In genomic region chr7:40887099-40887498, GRCh38 we compare ENCODE assay signal across 26 cellular contexts.
DNase-seq lines count a peak whose midpoint lies in the region; ATAC-seq, FAIRE-seq and TF ChIP-seq lines count a peak whose summit lies in the region.
"Had no signal": no experiment of that assay in that cellular context is flagged by ENCODE, and none has a peak within 500 bp of the region (broad histone marks: within the 10 kb centered on the region; RNA-seq: fewer than 3 reads in every experiment).

No MANE protein-coding gene starts in this region.

- no peak overlapping the region for H3K14ac ChIP-seq in mesenchymal stem cell (ENCODE audit: low read length in 2 of 2)

- H2BK12ac ChIP-seq in mesenchymal stem cell (ENCODE audit: low read length in 2 of 2): no peak overlapping the region

- no peaks in the 10 kb centered on the region for H3K79me2 ChIP-seq in PC-3 (ENCODE audit: low read length)

- H4K91ac ChIP-seq in mesenchymal stem cell (ENCODE audit: low read length): no peak overlapping the region

- H3K27ac ChIP-seq in PC-3 (ENCODE audit: low read length) (no peak overlapping the region), mesenchymal stem cell (ENCODE audit: low read length, poor library complexity, severe bottlenecking) (no peak overlapping the region)
- H3K27ac ChIP-seq: esophagus muscularis mucosa, Peyer's patch, sigmoid colon, suprapubic skin had no signal

- H4K8ac ChIP-seq in mesenchymal stem cell (ENCODE audit: low read length): no peak overlapping the region

- H3K18ac ChIP-seq in mesenchymal stem cell (ENCODE audit: low read depth in 1 of 2, low read length in 2 of 2): no peak overlapping the region

- H3K9me3 ChIP-seq in PC-3 (ENCODE audit: low read length) (0 out of 2 replicates have a peak, but pooled peaks cover 4% of the 10 kb centered on the region), mesenchymal stem cell (ENCODE audit: control insufficient read depth, low read length) (peaks cover 13% of the 10 kb centered on the region)
- H3K9me3 ChIP-seq: sigmoid colon, suprapubic skin had no signal

- H3K4me1 ChIP-seq in PC-3 (ENCODE audit: insufficient read depth, low read length) (peaks cover 10% of the 10 kb centered on the region), mesenchymal stem cell (ENCODE audit: control insufficient read depth, insufficient read depth, low read depth, low read length) (no peaks in the 10 kb centered on the region)
- H3K4me1 ChIP-seq: suprapubic skin had no signal

- H2BK120ac ChIP-seq in mesenchymal stem cell (ENCODE audit: low read depth, low read length): no peak overlapping the region

- ATAC-seq in PC-3: peak; percentile 88
- no peak for ATAC-seq in GM21529 (IDR thresholded peaks at IDR 0.05; ENCODE audit: unreplicated experiment)
- ATAC-seq in GM19324 (IDR thresholded peaks at IDR 0.05; ENCODE audit: low FRiP score, unreplicated experiment): no peak
- ATAC-seq: activated naive CD4-positive, alpha-beta T cell treated with anti-CD3 and anti-CD28 coated beads, Interleukin-2, amount 50 U/mL, for 72 hours; activated T-helper 17 cell treated with anti-CD3 and anti-CD28 coated beads, Interleukin-2, amount 50 U/mL, for 72 hours; mucosa of descending colon had no signal

- H3K79me1 ChIP-seq in mesenchymal stem cell (replicated peaks; ENCODE audit: low read length, poor library complexity, severe bottlenecking): no peaks in the 10 kb centered on the region

- H3K27me3 ChIP-seq in PC-3 (ENCODE audit: low read length) (no peaks in the 10 kb centered on the region), mesenchymal stem cell (ENCODE audit: control insufficient read depth in 1 of 2, insufficient read depth in 1 of 2, low read length in 2 of 2) (no peaks in the 10 kb centered on the region)
- H3K27me3 ChIP-seq: esophagus muscularis mucosa, Peyer's patch, sigmoid colon, suprapubic skin had no signal

- no peak overlapping the region for H3K4ac ChIP-seq in mesenchymal stem cell (ENCODE audit: low read depth in 1 of 2, low read length in 2 of 2)

- TF ChIP-seq CTCF in PC-3 (conservative IDR thresholded peaks at IDR 0.05; ENCODE audit: low read depth, low read length): no peak
- no peak for TF ChIP-seq CTCF in epithelial cell of esophagus (IDR thresholded peaks at IDR 0.05; ENCODE audit: insufficient read depth, low read depth, low read length, missing control alignments)
- TF ChIP-seq CTCF in D721Med (IDR thresholded peaks at IDR 0.05; ENCODE audit: insufficient read depth, missing control alignments): no peak

- H3F3A ChIP-seq in PC-3 (ENCODE audit: low read length, unreplicated experiment): no peaks in the 10 kb centered on the region

- H2BK5ac ChIP-seq in mesenchymal stem cell (ENCODE audit: low read depth, low read length, poor library complexity, severe bottlenecking): no peak overlapping the region

- DNase-seq in ELR (ENCODE audit: low read depth) (peak; percentile 81), PC-3 (peak; percentile 60), epithelial cell of esophagus (ENCODE audit: low read depth) (peak; percentile 64), mesenchymal stem cell (no peak), D721Med (ENCODE audit: insufficient read length, low spot score) (no peak), HPDE6-E6E7 (ENCODE audit: extremely low spot score) (no peak)
- DNase-seq: activated CD4-positive, alpha-beta T cell treated with anti-CD3 and anti-CD28 coated beads, Interleukin-2, amount 10 ng/mL, durations not matched to agents 7 days and 5 days; CD4-positive, CD25-positive, alpha-beta regulatory T cell; DMS 273 treated with DMSO at 0.1 percent for 48 hours; effector CD8-positive, alpha-beta T cell; Kasumi-1; mucosa of descending colon; NCI-H1092; NCI-H2029; NK-92 treated with Interleukin-12 subunit alpha and Interleukin-12 subunit beta, amount 100 ng/mL, for 24 hours; Peyer's patch; sigmoid colon had no signal

- H4K20me1 ChIP-seq in PC-3 (ENCODE audit: low read length): no peaks in the 10 kb centered on the region

- CTCF ChIA-PET in PC-3 (lab: Charles Lee): no interaction called here

- intact Hi-C loops in PC-3 (cut with micrococcal nuclease): no loop called here

- no peaks in the 10 kb centered on the region for H3K36me3 ChIP-seq in PC-3 (ENCODE audit: low read depth, low read length)
- no peaks in the 10 kb centered on the region for H3K36me3 ChIP-seq in mesenchymal stem cell (ENCODE audit: control insufficient read depth in 1 of 2, insufficient read depth in 2 of 2, low read depth in 1 of 2, low read length in 2 of 2)
- H3K36me3 ChIP-seq: esophagus muscularis mucosa, Peyer's patch, sigmoid colon, suprapubic skin had no signal

- H2AFZ ChIP-seq in PC-3 (ENCODE audit: low read length) (no peak overlapping the region), mesenchymal stem cell (ENCODE audit: low read depth, low read length) (no peak overlapping the region)

- no peak for FAIRE-seq in D721Med (lab: Jason Lieb, UNC)
- FAIRE-seq: G401.6, GM18507, urothelium cell line had no signal

- POLR2A ChIA-PET in PC-3 (lab: Charles Lee; ENCODE audit: unreplicated experiment): interaction anchor here (0.6 kb wide), 1 partner anchor 93 kb away, joined by 3 read pairs; no protein-coding TSS in a partner anchor

- no peak overlapping the region for H3K23ac ChIP-seq in mesenchymal stem cell (ENCODE audit: low read length in 2 of 2)

- H3K4me3 ChIP-seq in PC-3 (ENCODE audit: low read length): no peak overlapping the region
- no peak overlapping the region for H3K4me3 ChIP-seq in epithelial cell of esophagus (ENCODE audit: low read length)
- no peak overlapping the region for H3K4me3 ChIP-seq in mesenchymal stem cell (ENCODE audit: insufficient read depth in 1 of 2, low read depth in 1 of 2, low read length in 2 of 2)
- H3K4me3 ChIP-seq: esophagus muscularis mucosa, mucosa of descending colon, Peyer's patch, sigmoid colon, suprapubic skin had no signal

- BruUV-seq in PC-3 (replicated peaks; lab: Mats Ljungman, UMichigan): no TSS peak

- H2AK5ac ChIP-seq in mesenchymal stem cell (ENCODE audit: low read length, severe bottlenecking): peak overlapping the region; percentile 86

- no peaks in the 10 kb centered on the region for H3K9me2 ChIP-seq in PC-3 (replicated peaks; ENCODE audit: low read length)

- no peak overlapping the region for H3K9ac ChIP-seq in PC-3 (ENCODE audit: low read length)
- H3K9ac ChIP-seq in mesenchymal stem cell (ENCODE audit: low read length): no peak overlapping the region

- no peak overlapping the region for H3K4me2 ChIP-seq in PC-3 (ENCODE audit: low read length)
- no peak overlapping the region for H3K4me2 ChIP-seq in mesenchymal stem cell (ENCODE audit: low read length, poor library complexity, severe bottlenecking)

- no peak overlapping the region for H2BK15ac ChIP-seq in mesenchymal stem cell (ENCODE audit: low read depth, poor library complexity, severe bottlenecking)

Comparison
In these comparisons a context has a peak if more than half of its experiments do, and no peak if none do; other contexts are left out.
1. DNase-seq: peak in ELR (single experiment), PC-3 (single experiment) and epithelial cell of esophagus (single experiment); none in mesenchymal stem cell (single experiment), D721Med (single experiment) and HPDE6-E6E7 (single experiment).